8 cellular contexts compared by ENCODE assay signal in the genomic region with DNA sequence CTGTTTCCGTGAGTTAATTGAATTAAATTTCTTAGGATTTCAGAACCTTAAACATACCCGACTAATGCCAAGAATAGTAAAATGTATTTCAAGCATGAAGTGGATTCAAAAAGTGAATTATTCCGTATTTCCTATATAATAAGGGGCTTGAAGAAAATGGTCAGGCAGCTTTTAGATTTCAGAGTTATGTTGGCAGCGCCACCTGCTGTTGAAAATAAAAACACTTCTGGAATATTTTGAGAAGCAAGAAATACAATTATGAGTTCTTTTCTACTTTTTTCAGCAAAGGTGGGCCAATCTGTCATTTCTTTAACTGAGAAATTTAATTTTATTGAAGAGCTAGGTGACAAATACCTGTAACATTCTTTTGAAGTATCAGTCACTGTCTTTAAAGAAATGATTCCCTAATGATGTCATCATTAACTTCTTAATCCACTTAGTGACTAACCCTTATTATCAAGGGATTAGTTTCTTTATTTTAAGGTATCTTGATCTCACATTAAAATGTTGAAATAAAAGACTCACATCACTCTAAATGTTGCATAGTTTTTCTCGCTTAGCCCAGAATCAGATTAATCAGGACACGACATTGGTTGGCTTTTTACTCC. TPM values are rescaled to one million over a fixed set of nuclear protein-coding genes. Genes with fewer than 3 reads are reported as not detected.
DNase-seq lines count a peak whose midpoint lies in the region; ATAC-seq, FAIRE-seq and TF ChIP-seq lines count a peak whose summit lies in the region.

No MANE protein-coding gene starts in this region.

- BruUV-seq in Caco-2 (replicated peaks; lab: Mats Ljungman, UMichigan) = no TSS peak
- no TSS peak for BruUV-seq in Panc1 (replicated peaks; lab: Mats Ljungman, UMichigan)

- H3K36me3 Mint-ChIP-seq in Caco-2 (ENCODE audit: insufficient read depth, unreplicated experiment) = peaks cover 5% of the 10 kb centered on the region

- no peaks in the 10 kb centered on the region for H3K36me3 ChIP-seq in Caco-2 (ENCODE audit: control insufficient read depth, insufficient read depth, low read length)
- H3K36me3 ChIP-seq in HEK293 (ENCODE audit: control insufficient read depth in 2 of 2, insufficient read depth in 1 of 2, low read length in 2 of 2) = no peaks in the 10 kb centered on the region
- H3K36me3 ChIP-seq in Panc1 (ENCODE audit: control insufficient read depth, insufficient read depth, low read length) = no peaks in the 10 kb centered on the region
- no peaks in the 10 kb centered on the region for H3K36me3 ChIP-seq in pancreas

- peak overlapping the region; percentile 50 for H3K27ac Mint-ChIP-seq in Caco-2 (ENCODE audit: unreplicated experiment)

- H3K4me1 ChIP-seq in Caco-2 (peaks cover 51% of the 10 kb centered on the region), HEK293 (ENCODE audit: control insufficient read depth, insufficient read depth, low read length) (no peaks in the 10 kb centered on the region), Panc1 (ENCODE audit: control insufficient read depth, insufficient read depth, low read length) (0 out of 2 replicates have a peak, but pooled peaks cover 4% of the 10 kb centered on the region), pancreas (peaks cover 0 to 7% (median 6%) of the 10 kb centered on the region in 3 donors)

- H3K4me1 Mint-ChIP-seq in Caco-2 (ENCODE audit: low read depth, unreplicated experiment) = peaks cover 38% of the 10 kb centered on the region

- POLR2A ChIA-PET in Caco-2 (lab: Charles Lee) (no interaction called here), HEK293 (lab: Yijun Ruan, JAX) (no interaction called here), Panc1 (lab: Charles Lee) (no interaction called here)

- H3K27ac ChIP-seq in HEK293 (ENCODE audit: extremely low read depth, low read depth, low read length) (no peak overlapping the region), Panc1 (ENCODE audit: low read length) (peak overlapping the region; percentile 29; the same call in 1 of the 2 replicates), pancreas (no peak overlapping the region)

- CTCF ChIA-PET in Caco-2 (lab: Charles Lee) (interaction anchor here (0.5 to 2.3 kb wide), 6 partner anchors 25 to 380 kb away, joined by 3 to 23 read pairs (median 6); partner anchors contain the start of gene AHR), HEK293 (lab: Yijun Ruan, JAX) (interaction anchor here (0.5 to 3.7 kb wide), 38 partner anchors 9 to 1641 kb away, joined by 3 to 50 read pairs (median 4); no protein-coding TSS in a partner anchor), Panc1 (lab: Charles Lee) (interaction anchor here (0.7 to 1.4 kb wide), 8 partner anchors 11 to 223 kb away, joined by 3 to 9 read pairs (median 4); no protein-coding TSS in a partner anchor)

- H3K9me3 Mint-ChIP-seq in Caco-2 (ENCODE audit: unreplicated experiment) = peaks cover 10% of the 10 kb centered on the region

- intact Hi-C loops in Caco-2 (cut with micrococcal nuclease; ENCODE audit: unreplicated experiment) (loop anchor here (1.0 to 2.0 kb wide), 6 partner anchors 14 to 224 kb away; no protein-coding TSS in a partner anchor), Panc1 (cut with micrococcal nuclease; ENCODE audit: unreplicated experiment) (loop anchor here (1.0 to 2.0 kb wide), 2 partner anchors 27 to 224 kb away; no protein-coding TSS in a partner anchor), pancreas (cut with DNase I) (loop anchor here in 2 of 3 donors (10.0 kb wide), 2 partner anchors 114 to 224 kb away; partner anchors contain the start of gene AGR2 (in 1 of the 2))

- H3K9me3 ChIP-seq in Caco-2 (no peaks in the 10 kb centered on the region), HEK293 (ENCODE audit: control insufficient read depth, insufficient read depth, low read depth, low read length) (no peaks in the 10 kb centered on the region), Panc1 (ENCODE audit: control insufficient read depth, insufficient read depth, low read depth, low read length) (0 out of 2 replicates have a peak, but pooled peaks cover 4% of the 10 kb centered on the region), pancreas (no peaks in the 10 kb centered on the region)

- DNase-seq in Caco-2 (peak in 1 of 2 experiments; percentile 52), Panc1 (ENCODE audit: low read depth, low spot score) (peak; percentile 32), epithelial cell of esophagus (ENCODE audit: low read depth) (peak; percentile 50), pancreas (no peak), NCI-H187 treated with DMSO at 0.1 percent for 48 hours (lab: John Stamatoyannopoulos, UW) (no peak), HPDE6-E6E7 (ENCODE audit: extremely low spot score) (no peak)

- TF ChIP-seq CTCF in Caco-2 (IDR thresholded peaks at IDR 0.05; ENCODE audit: insufficient read depth in 1 of 2, low read depth in 1 of 2, low read length in 1 of 2, severe bottlenecking in 1 of 2, unreplicated experiment in 1 of 2) = peak; percentile 58 to 82
- TF ChIP-seq CTCF in HEK293 (tag by site-specific recombination; IDR thresholded peaks at IDR 0.05) = no peak
- TF ChIP-seq CTCF in Panc1 (IDR thresholded peaks at IDR 0.05) = peak; percentile 81; the same call in 1 of the 2 replicates
- TF ChIP-seq CTCF in epithelial cell of esophagus (IDR thresholded peaks at IDR 0.05; ENCODE audit: insufficient read depth, low read depth, low read length, missing control alignments) = peak; percentile 54
- TF ChIP-seq CTCF in pancreas (IDR thresholded peaks at IDR 0.05) = peak; percentile 34 to 59 (median 42)

- 45 to 48% methylated on average over 6 of the region's 6 CpGs for WGBS in pancreas, 2 donors

- no peak overlapping the region for H3K4me3 Mint-ChIP-seq in Caco-2 (ENCODE audit: unreplicated experiment)

- H3K4me3 ChIP-seq in Caco-2 (ENCODE audit: low read depth, low read length) = no peak overlapping the region
- H3K4me3 ChIP-seq in HEK293 (ENCODE audit: low read depth, low read length) = no peak overlapping the region
- H3K4me3 ChIP-seq in Panc1 (ENCODE audit: low read depth in 2 of 2, low read length in 2 of 2) = no peak overlapping the region
- no peak overlapping the region for H3K4me3 ChIP-seq in epithelial cell of esophagus (ENCODE audit: low read length)
- no peak overlapping the region for H3K4me3 ChIP-seq in pancreas

- in situ Hi-C loops in Panc1 (cut with HindIII; ENCODE audit: low pct_unique_long_range_greater_than_20kb, low sequenced_read_pairs) = no loop called here

- no peaks in the 10 kb centered on the region for H3K27me3 Mint-ChIP-seq in Caco-2 (ENCODE audit: insufficient read depth, unreplicated experiment)

- ATAC-seq in Panc1 (no peak; the same call in 1 of the 2 replicates), pancreas (no peak), GM18909 (IDR thresholded peaks at IDR 0.05; ENCODE audit: poor library complexity, unreplicated experiment) (no peak)

- FAIRE-seq in pancreas (lab: Jason Lieb, UNC) = no peak

- no peaks in the 10 kb centered on the region for H3K27me3 ChIP-seq in Caco-2 (replicated peaks; ENCODE audit: control insufficient read depth, insufficient read depth, low read length)
- no peaks in the 10 kb centered on the region for H3K27me3 ChIP-seq in Panc1 (ENCODE audit: control insufficient read depth, insufficient read depth, low read length)
- H3K27me3 ChIP-seq in pancreas = no peaks in the 10 kb centered on the region

TF ChIP-seq in HEK293, 187 proteins besides CTCF, POLR2A, EP300 and RAD21:
- TF ChIP-seq ZNF776 (tag by site-specific recombination; IDR thresholded peaks at IDR 0.05; ENCODE audit: borderline replicate concordance) (no peak), ZNF791 (tag by site-specific recombination; IDR thresholded peaks at IDR 0.05) (no peak), ATF2 (tag by site-specific recombination; IDR thresholded peaks at IDR 0.05; ENCODE audit: low read depth) (peak; percentile 86), SP3 (tag by site-specific recombination; IDR thresholded peaks at IDR 0.05) (no peak), ZNF654 (tag by site-specific recombination; IDR thresholded peaks at IDR 0.05; ENCODE audit: low read depth) (peak; percentile 46), ZBTB21 (tag by site-specific recombination; IDR thresholded peaks at IDR 0.05) (no peak)

RNA-seq across cellular contexts. Expression of gene AGR3, which starts 36.6 kb away (rescaled TPM):
- 1.2 and 3.1 TPM in 2 replicates for total RNA-seq in Caco-2 (2022)
- not detected for total RNA-seq in Panc1 (2021; ENCODE audit: unreplicated experiment)
- not detected for polyA plus RNA-seq in Panc1 (2012; ENCODE audit: insufficient read length)
- total RNA-seq in pancreas = 1 to 10 TPM in 5 of 6 donors, under 1 TPM in 1; 0.83 to 7.8 (median 3.4) TPM
- polyA plus RNA-seq in pancreas = 10 to 100 TPM in 1 of 2 donors, 1 to 10 TPM in 1; 5.6 to 19.2 TPM

Comparison
In these comparisons a context has a peak if more than half of its experiments do, and no peak if none do; other contexts are left out.
1. DNase-seq: peak in Panc1 (single experiment) and epithelial cell of esophagus (single experiment); none in pancreas (0 of 6), NCI-H187 treated with DMSO at 0.1 percent for 48 hours (single experiment) and HPDE6-E6E7 (single experiment).